Comparison of ENCODE assay signal across 8 cellular contexts in the genomic region with DNA sequence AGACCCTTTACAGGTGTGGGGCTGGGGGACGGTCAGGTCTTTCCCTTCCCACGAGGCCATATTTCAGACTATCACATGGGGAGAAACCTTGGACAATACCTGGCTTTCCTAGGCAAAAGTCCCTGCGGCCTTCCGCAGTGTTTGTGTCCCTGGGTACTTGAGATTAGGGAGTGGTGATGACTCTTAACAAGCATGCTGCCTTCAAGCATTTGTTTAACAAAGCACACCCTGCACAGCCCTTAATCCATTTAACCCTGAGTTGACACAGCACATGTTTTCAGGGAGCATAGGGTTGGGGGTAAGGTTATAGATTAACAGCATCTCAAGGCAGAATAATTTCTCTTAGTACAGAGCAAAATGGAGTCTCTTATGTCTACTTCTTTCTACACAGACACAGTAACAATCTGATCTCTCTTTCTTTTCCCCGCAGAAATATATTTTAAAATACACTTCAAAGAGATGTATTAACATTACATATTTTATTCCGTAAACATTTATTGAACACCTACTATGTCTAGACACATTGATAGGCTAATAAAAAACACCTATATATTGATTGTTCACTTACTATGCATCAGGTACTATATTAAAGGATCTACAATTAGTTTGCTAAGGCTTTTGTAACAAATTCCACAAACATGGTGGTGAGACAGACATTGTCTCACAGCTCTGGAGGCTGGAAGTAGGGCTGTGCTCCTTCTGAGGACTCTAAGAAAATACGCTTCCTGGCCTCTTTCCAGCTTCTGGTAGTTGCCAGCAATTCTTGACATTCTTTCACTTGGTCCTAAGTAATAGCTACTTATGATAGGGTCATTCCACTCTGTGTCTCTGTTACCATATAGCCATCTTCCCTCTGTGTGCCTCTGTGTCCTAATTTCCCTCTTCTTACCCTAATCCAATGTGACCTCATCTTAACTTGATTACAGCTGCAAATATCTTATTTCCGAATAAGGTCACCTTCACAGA.
DNase-seq lines count a peak whose midpoint lies in the region; ATAC-seq and TF ChIP-seq lines count a peak whose summit lies in the region.
"Not testable (repeated sequence)": the region's sequence is repeated elsewhere in the genome, so short reads cannot be mapped to it uniquely, and the experiment has no call there.

No MANE protein-coding gene starts in this region.

- not testable (repeated sequence) for TF ChIP-seq CTCF in mesothelial cell of epicardium (IDR thresholded peaks at IDR 0.05; ENCODE audit: unreplicated experiment)

- H3K27ac Mint-ChIP-seq in mesothelial cell of epicardium: peak overlapping the region; percentile 23

- not testable (repeated sequence) for H3K27me3 Mint-ChIP-seq in mesothelial cell of epicardium (ENCODE audit: low read depth)

- peak; percentile 92 for ATAC-seq in SK-N-SH treated with all-trans-retinoic acid at 6 μM for 48 hours

- H3K4me1 Mint-ChIP-seq in mesothelial cell of epicardium: peaks cover 49% of the 10 kb centered on the region

- not testable (repeated sequence) for H3K4me3 Mint-ChIP-seq in mesothelial cell of epicardium

- not testable (repeated sequence) for TF ChIP-seq RAD21 in Ishikawa (IDR thresholded peaks at IDR 0.05; ENCODE audit: low read depth)

- not testable (repeated sequence) for H3K36me3 Mint-ChIP-seq in mesothelial cell of epicardium

- DNase-seq in AG08395 (ENCODE audit: low spot score): peak; percentile 19
- DNase-seq in GM03348 (ENCODE audit: low spot score): peak; percentile 51
- peak; percentile 91 for DNase-seq in dermis blood vessel endothelial cell
- DNase-seq in foreskin melanocyte: peak; percentile 70
- DNase-seq in mesothelial cell of epicardium (ENCODE audit: low spot score in 2 of 2, unreplicated experiment in 2 of 2): not testable (repeated sequence)
- peak; percentile 41 for DNase-seq in smooth muscle cell of the brain vasculature (ENCODE audit: low read depth, low spot score)

- not testable (repeated sequence) for TF ChIP-seq EP300 in Ishikawa (IDR thresholded peaks at IDR 0.05; ENCODE audit: borderline replicate concordance)

- not testable (repeated sequence) for H3K9me3 Mint-ChIP-seq in mesothelial cell of epicardium

TF ChIP-seq in Ishikawa, 13 proteins besides CTCF, POLR2A, EP300 and RAD21:
- TF ChIP-seq TEAD4 (IDR thresholded peaks at IDR 0.05) (peak; percentile 90), NFIC (IDR thresholded peaks at IDR 0.05) (peak; percentile 87)
TF ChIP-seq in Ishikawa: peak in this region for 2; not testable (repeated sequence) for 11.

TF ChIP-seq in SK-N-SH treated with all-trans-retinoic acid at 6 μM for 48 hours, 23 proteins besides CTCF, POLR2A, EP300 and RAD21:
- peak; percentile 59 for TF ChIP-seq ISL1 (CRISPR knock-in tag; IDR thresholded peaks at IDR 0.05)
